Comparison of ENCODE assay signal across 17 cellular contexts in genomic region chr2:213237787-213238186, GRCh38. TPM values are rescaled to one million over a fixed set of nuclear protein-coding genes. Genes with fewer than 3 reads are reported as not detected.
DNase-seq lines count a peak whose midpoint lies in the region; ATAC-seq and TF ChIP-seq lines count a peak whose summit lies in the region.
"Had no signal": no experiment of that assay in that cellular context is flagged by ENCODE, and none has a peak within 500 bp of the region (broad histone marks: within the 10 kb centered on the region; RNA-seq: fewer than 3 reads in every experiment).

No MANE protein-coding gene starts in this region.

- H3K9me3 ChIP-seq in CD4-positive, alpha-beta T cell (ENCODE audit: control insufficient read depth, low read length): no peaks in the 10 kb centered on the region
- H3K9me3 ChIP-seq in GM23248 (ENCODE audit: low read depth): no peaks in the 10 kb centered on the region
- H3K9me3 ChIP-seq in colonic mucosa: no peaks in the 10 kb centered on the region
- H3K9me3 ChIP-seq: gastroesophageal sphincter had no signal

- 61 to 77% methylated on average over 2 of the region's 2 CpGs for WGBS in GM23248 (ENCODE audit: low coverage in 1 of 2, low lambda C conversion rate in 2 of 2, missing lambda C conversion rate in 2 of 2), 2 experiments

- peak overlapping the region; percentile 49 for H3K4me3 Mint-ChIP-seq in CD4-positive, alpha-beta T cell
- peak overlapping the region; percentile 66 for H3K4me3 Mint-ChIP-seq in activated naive CD8-positive, alpha-beta T cell
- no peak overlapping the region for H3K4me3 Mint-ChIP-seq in mesothelial cell of epicardium

- peaks cover 6% of the 10 kb centered on the region for H3K27me3 Mint-ChIP-seq in CD4-positive, alpha-beta T cell
- peaks cover 12% of the 10 kb centered on the region for H3K27me3 Mint-ChIP-seq in activated naive CD8-positive, alpha-beta T cell
- no peaks in the 10 kb centered on the region for H3K27me3 Mint-ChIP-seq in mesothelial cell of epicardium (ENCODE audit: low read depth)

- H3K9ac ChIP-seq in GM23248 (peak overlapping the region; percentile 51; the same call in 1 of the 2 replicates), colonic mucosa (ENCODE audit: low read depth in 2 of 2, low read length in 2 of 2) (no peak overlapping the region)

- CTCF ChIA-PET in CD4-positive, alpha-beta T cell (lab: Charles Lee): no interaction called here

- H3K36me3 ChIP-seq in GM23248 (ENCODE audit: low read depth): no peaks in the 10 kb centered on the region
- H3K36me3 ChIP-seq in colonic mucosa: no peaks in the 10 kb centered on the region
- H3K36me3 ChIP-seq: gastroesophageal sphincter had no signal

- no peak overlapping the region for H3K27ac ChIP-seq in CD4-positive, alpha-beta T cell (ENCODE audit: low read depth, low read length)
- H3K27ac ChIP-seq in GM23248: peak overlapping the region; percentile 77
- H3K27ac ChIP-seq in colonic mucosa: no peak overlapping the region
- H3K27ac ChIP-seq: gastroesophageal sphincter had no signal

- no peak for TF ChIP-seq CTCF in CD4-positive, alpha-beta T cell (IDR thresholded peaks at IDR 0.05)
- TF ChIP-seq CTCF in mesothelial cell of epicardium (IDR thresholded peaks at IDR 0.05; ENCODE audit: unreplicated experiment) (no peak), colonic mucosa (IDR thresholded peaks at IDR 0.05) (no peak)

- POLR2A ChIA-PET in CD4-positive, alpha-beta T cell (lab: Charles Lee): no interaction called here

- H3K4me2 ChIP-seq in GM23248 (ENCODE audit: unreplicated experiment): peak overlapping the region; percentile 86

- peak overlapping the region; percentile 76 for H3K27ac Mint-ChIP-seq in CD4-positive, alpha-beta T cell
- peak overlapping the region; percentile 90 for H3K27ac Mint-ChIP-seq in activated naive CD8-positive, alpha-beta T cell
- peak overlapping the region; percentile 86 for H3K27ac Mint-ChIP-seq in mesothelial cell of epicardium

- no peak for DNase-seq in CD4-positive, alpha-beta T cell
- DNase-seq in GM23248: no peak
- no peak for DNase-seq in mesothelial cell of epicardium (ENCODE audit: low spot score in 2 of 2, unreplicated experiment in 2 of 2)
- no peak for DNase-seq in colonic mucosa
- DNase-seq in pons (ENCODE audit: low spot score): no peak
- no peak for DNase-seq in T-helper 9 cell
- DNase-seq: activated CD8-positive, alpha-beta memory T cell treated with anti-CD3 and anti-CD28 coated beads, Interleukin-2, amount 50 U/mL, for 48 hours; AML-193; amygdala; Karpas-422; NCI-H1694 treated with DMSO at 0.1 percent for 48 hours; NCI-H774; posterior cingulate gyrus; SHP77 treated with DMSO at 0.1 percent for 48 hours had no signal

- intact Hi-C loops in CD4-positive, alpha-beta T cell (cut with DNase I, micrococcal nuclease): loop anchor here in 1 of 2 experiments (10.0 kb wide), 1 partner anchor 83 kb away; the partner anchor contains the start of gene IKZF2
- intact Hi-C loops in colonic mucosa (cut with DNase I): no loop called here

- no peaks in the 10 kb centered on the region for H4K20me1 ChIP-seq in GM23248 (ENCODE audit: insufficient read depth)

- peak overlapping the region; percentile 45 for H3K4me3 ChIP-seq in GM23248
- no peak overlapping the region for H3K4me3 ChIP-seq in colonic mucosa
- H3K4me3 ChIP-seq: gastroesophageal sphincter had no signal

- peaks cover 27% of the 10 kb centered on the region for H3F3A ChIP-seq in GM23248 (ENCODE audit: insufficient read depth)

- no peaks in the 10 kb centered on the region for H3K9me2 ChIP-seq in GM23248 (ENCODE audit: insufficient read depth)

- H2AFZ ChIP-seq in GM23248: peak overlapping the region; percentile 75

- H3K79me2 ChIP-seq in GM23248 (ENCODE audit: insufficient read depth): no peaks in the 10 kb centered on the region

- in situ Hi-C loops in GM23248 (cut with MboI): no loop called here

- H3K27me3 ChIP-seq in CD4-positive, alpha-beta T cell (ENCODE audit: control insufficient read depth, insufficient read depth, low read length): no peaks in the 10 kb centered on the region
- H3K27me3 ChIP-seq in GM23248 (replicated peaks; ENCODE audit: insufficient read depth) (no peaks in the 10 kb centered on the region), colonic mucosa (no peaks in the 10 kb centered on the region)

- peaks cover 44% of the 10 kb centered on the region for H3K4me1 Mint-ChIP-seq in CD4-positive, alpha-beta T cell (ENCODE audit: low read depth)
- H3K4me1 Mint-ChIP-seq in activated naive CD8-positive, alpha-beta T cell (ENCODE audit: low read depth): peaks cover 48% of the 10 kb centered on the region
- peaks cover 36% of the 10 kb centered on the region for H3K4me1 Mint-ChIP-seq in mesothelial cell of epicardium

- H3K36me3 Mint-ChIP-seq in CD4-positive, alpha-beta T cell (ENCODE audit: low read depth): no peaks in the 10 kb centered on the region
- H3K36me3 Mint-ChIP-seq in activated naive CD8-positive, alpha-beta T cell: no peaks in the 10 kb centered on the region
- H3K36me3 Mint-ChIP-seq in mesothelial cell of epicardium: no peaks in the 10 kb centered on the region

- no peak for ATAC-seq in CD4-positive, alpha-beta T cell (ENCODE audit: poor library complexity)
- ATAC-seq in GM21447 (IDR thresholded peaks at IDR 0.05; ENCODE audit: unreplicated experiment): no peak
- ATAC-seq: gastroesophageal sphincter had no signal

- H3K4me1 ChIP-seq in GM23248 (ENCODE audit: insufficient read depth): peaks cover 41% of the 10 kb centered on the region
- no peaks in the 10 kb centered on the region for H3K4me1 ChIP-seq in colonic mucosa

- H3K9me3 Mint-ChIP-seq in CD4-positive, alpha-beta T cell: no peaks in the 10 kb centered on the region
- no peaks in the 10 kb centered on the region for H3K9me3 Mint-ChIP-seq in activated naive CD8-positive, alpha-beta T cell (ENCODE audit: low read depth)
- no peaks in the 10 kb centered on the region for H3K9me3 Mint-ChIP-seq in mesothelial cell of epicardium

RNA-seq across cellular contexts. Expression of gene SPAG16, which starts 46.5 kb away (rescaled TPM):
- total RNA-seq in CD4-positive, alpha-beta T cell: 1 to 10 TPM; 2.8 to 3.2 TPM
- total RNA-seq in GM23248 (2014; rRNA removed; shearing (Covaris generic)): 25.4 and 28.9 TPM in 2 replicates
- 27.7 and 30.7 TPM in 2 replicates for polyA plus RNA-seq in GM23248 (2016; fragmentation: Nextera tagmentation; extraction: Ambion mirVana)
- total RNA-seq in mesothelial cell of epicardium: 31.0 to 35.9 TPM (median 35.1 TPM) in 3 replicates
- total RNA-seq in colonic mucosa: 10 to 100 TPM; 18.6 to 25.5 TPM
